Comparison of ENCODE assay signal across 8 cellular contexts in the genomic region with DNA sequence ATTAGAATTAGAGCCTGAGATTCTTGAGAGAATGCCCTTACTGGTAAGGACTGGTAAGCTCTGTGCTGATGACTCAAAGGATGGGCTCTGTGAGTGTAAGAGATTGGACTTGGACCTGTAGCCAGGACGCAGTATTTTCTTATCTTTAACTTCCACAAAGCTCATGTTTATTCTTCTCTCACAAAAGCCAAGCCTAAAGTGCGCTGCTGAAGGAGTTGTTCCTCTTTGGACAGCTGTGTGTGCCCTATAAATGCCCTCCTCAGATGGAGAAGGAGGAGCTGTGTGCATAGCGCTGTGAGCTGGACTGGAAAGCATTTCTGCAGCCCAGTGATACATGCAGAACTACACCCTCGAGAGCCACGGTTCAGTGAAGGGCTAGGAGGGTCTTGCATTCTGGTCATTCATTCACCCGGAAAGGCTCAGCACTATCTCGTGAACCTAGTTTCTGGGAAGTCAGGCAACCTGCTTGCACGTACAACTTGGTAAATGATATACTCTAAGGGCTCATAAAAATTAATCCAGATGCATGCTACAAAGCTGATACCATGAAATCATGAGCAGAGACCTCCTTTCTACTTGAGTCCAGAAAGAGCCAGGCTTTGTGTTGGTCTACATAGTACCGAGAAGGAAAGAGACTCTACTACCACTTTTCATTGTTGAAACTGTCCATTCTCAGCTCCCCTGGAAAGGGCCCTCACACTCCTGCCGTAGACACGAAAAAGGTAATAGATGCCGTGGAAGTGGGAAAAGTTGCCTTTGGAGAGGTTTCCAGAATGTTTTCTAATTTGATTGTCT.
DNase-seq lines count a peak whose midpoint lies in the region; ATAC-seq, FAIRE-seq and TF ChIP-seq lines count a peak whose summit lies in the region.
"Had no signal": no experiment of that assay in that cellular context is flagged by ENCODE, and none has a peak within 500 bp of the region (broad histone marks: within the 10 kb centered on the region; RNA-seq: fewer than 3 reads in every experiment).

No MANE protein-coding gene starts in this region.

- ATAC-seq in GM19035 (IDR thresholded peaks at IDR 0.05; ENCODE audit: unreplicated experiment) (peak; percentile 52), HG03135 (IDR thresholded peaks at IDR 0.05; ENCODE audit: unreplicated experiment) (peak; percentile 82), lung (ENCODE audit: insufficient read depth, low FRiP score) (peak; percentile 34)

- H4K20me1 ChIP-seq in SU-DHL-6 (ENCODE audit: low read depth, low read length): no peaks in the 10 kb centered on the region

- H3K4me2 ChIP-seq in SU-DHL-6 (ENCODE audit: low read depth, low read length, poor library complexity, severe bottlenecking): peak overlapping the region; percentile 49

- DNase-seq in lung (ENCODE audit: low spot score): peak; percentile 42
- no peak for DNase-seq in urothelium cell line (ENCODE audit: low spot score)
- no peak for DNase-seq in HTR-8/SVneo (ENCODE audit: insufficient read length, low spot score)
- no peak for DNase-seq in cortex of kidney (lab: John Stamatoyannopoulos, UW)

- WGBS in lung, 2 donors: 49 to 51% methylated on average over 12 of the region's 12 CpGs

- H3K79me2 ChIP-seq in SU-DHL-6 (ENCODE audit: insufficient read depth, low read length): no peaks in the 10 kb centered on the region

- peak overlapping the region; percentile 32 for H3K9ac ChIP-seq in SU-DHL-6 (ENCODE audit: low read length)

- H3K9me3 ChIP-seq in SU-DHL-6 (ENCODE audit: insufficient read depth, low read length) (no peaks in the 10 kb centered on the region), lung (ENCODE audit: control insufficient read depth in 2 of 2, insufficient read depth in 1 of 2, low read length in 1 of 2) (no peaks in the 10 kb centered on the region)

- H3K4me3 ChIP-seq in SU-DHL-6 (ENCODE audit: insufficient read depth, low read length, poor library complexity, severe bottlenecking) (peak overlapping the region; percentile 2), lung (no peak overlapping the region)

- peak overlapping the region; percentile 49 for H2AFZ ChIP-seq in SU-DHL-6 (ENCODE audit: low read depth, low read length, severe bottlenecking)

- no peaks in the 10 kb centered on the region for H3K9me2 ChIP-seq in SU-DHL-6 (replicated peaks; ENCODE audit: insufficient read depth, low read length)

- no peak for TF ChIP-seq CTCF in SU-DHL-6 (IDR thresholded peaks at IDR 0.05; ENCODE audit: insufficient read depth, low read length, poor library complexity, severe bottlenecking)
- no peak for TF ChIP-seq CTCF in lung (IDR thresholded peaks at IDR 0.05; ENCODE audit: control extremely low read depth, extremely low read depth)

- peaks cover 0 to 2% of the 10 kb centered on the region in 2 donors for H3K4me1 ChIP-seq in lung (ENCODE audit: control insufficient read depth in 2 of 2, insufficient read depth in 2 of 2, low read length in 2 of 2)

- no peak for FAIRE-seq in urothelium cell line (lab: Jason Lieb, UNC)
- FAIRE-seq in HTR-8/SVneo (lab: Jason Lieb, UNC): no peak
- FAIRE-seq: TTC549 had no signal

- peaks cover 34% of the 10 kb centered on the region for H3F3A ChIP-seq in SU-DHL-6 (ENCODE audit: insufficient read depth)

- H3K36me3 ChIP-seq in SU-DHL-6 (ENCODE audit: low read length) (no peaks in the 10 kb centered on the region), lung (ENCODE audit: control insufficient read depth in 2 of 2, insufficient read depth in 2 of 2, low read length in 2 of 2) (no peaks in the 10 kb centered on the region)

- H3K27ac ChIP-seq in SU-DHL-6 (ENCODE audit: low read depth, low read length) (peak overlapping the region; percentile 63), lung (ENCODE audit: low read depth in 1 of 2, low read length in 1 of 2) (peak overlapping the region in 1 of 2 donors; percentile 0)

- H3K27me3 ChIP-seq in SU-DHL-6 (ENCODE audit: low read length) (no peaks in the 10 kb centered on the region), lung (ENCODE audit: control insufficient read depth, insufficient read depth) (no peaks in the 10 kb centered on the region)
